Comparison of ENCODE assay signal across 1 cellular context in genomic region chr12:110105159-110105558, GRCh38.
TF ChIP-seq lines count a peak whose summit lies in the region.

No MANE protein-coding gene starts in this region.

TF ChIP-seq in HepG2, 621 proteins besides CTCF, POLR2A, EP300 and RAD21:
- TF ChIP-seq RELA (CRISPR knock-in tag; IDR thresholded peaks at IDR 0.05) (no peak), ZNF576 (CRISPR knock-in tag; IDR thresholded peaks at IDR 0.05) (no peak), HMG20A (CRISPR knock-in tag; IDR thresholded peaks at IDR 0.05; ENCODE audit: borderline replicate concordance) (no peak), FOXA1 (IDR thresholded peaks at IDR 0.05) (no peak), FOXA1 (CRISPR knock-in tag; IDR thresholded peaks at IDR 0.05) (no peak), ZNF180 (CRISPR knock-in tag; IDR thresholded peaks at IDR 0.05; ENCODE audit: borderline replicate concordance, low read depth) (peak; percentile 98; the same call in 1 of the 2 replicates), PREB (CRISPR knock-in tag; IDR thresholded peaks at IDR 0.05) (no peak), HNRNPK (IDR thresholded peaks at IDR 0.05; ENCODE audit: low read depth, low read length, poor library complexity, severe bottlenecking) (no peak), ZMYM3 (CRISPR knock-in tag; IDR thresholded peaks at IDR 0.05) (0 out of 2 replicates have a peak, but pooled peaks have one; percentile 22), ZNF253 (CRISPR knock-in tag; IDR thresholded peaks at IDR 0.05; ENCODE audit: borderline replicate concordance) (no peak), NONO (IDR thresholded peaks at IDR 0.05) (no peak), NONO (CRISPR knock-in tag; conservative IDR thresholded peaks at IDR 0.05) (no peak), ZNF496 (CRISPR knock-in tag; IDR thresholded peaks at IDR 0.05; ENCODE audit: insufficient replicate concordance) (no peak), GMEB1 (CRISPR knock-in tag; IDR thresholded peaks at IDR 0.05; ENCODE audit: borderline replicate concordance) (no peak), ONECUT2 (CRISPR knock-in tag; IDR thresholded peaks at IDR 0.05) (no peak), ZMYM2 (CRISPR knock-in tag; IDR thresholded peaks at IDR 0.05) (0 out of 2 replicates have a peak, but pooled peaks have one; percentile 32), CBFB (CRISPR knock-in tag; IDR thresholded peaks at IDR 0.05) (no peak), TOPORS (CRISPR knock-in tag; IDR thresholded peaks at IDR 0.05) (no peak), REPIN1 (CRISPR knock-in tag; IDR thresholded peaks at IDR 0.05; ENCODE audit: borderline replicate concordance, low read depth) (no peak), ZNF10 (CRISPR knock-in tag; IDR thresholded peaks at IDR 0.05; ENCODE audit: borderline replicate concordance, low read depth) (no peak), ZFX (CRISPR knock-in tag; IDR thresholded peaks at IDR 0.05; ENCODE audit: low read depth) (0 out of 2 replicates have a peak, but pooled peaks have one; percentile 3), ZNF232 (CRISPR knock-in tag; IDR thresholded peaks at IDR 0.05; ENCODE audit: borderline replicate concordance) (no peak)
